In genomic region chr19:19816679-19817078, GRCh38 we compare ENCODE assay signal across 1 cellular context.
TF ChIP-seq lines count a peak whose summit lies in the region.

No MANE protein-coding gene starts in this region.

TF ChIP-seq in HepG2, 621 proteins besides CTCF, POLR2A, EP300 and RAD21:
- TF ChIP-seq, protein P1, sequence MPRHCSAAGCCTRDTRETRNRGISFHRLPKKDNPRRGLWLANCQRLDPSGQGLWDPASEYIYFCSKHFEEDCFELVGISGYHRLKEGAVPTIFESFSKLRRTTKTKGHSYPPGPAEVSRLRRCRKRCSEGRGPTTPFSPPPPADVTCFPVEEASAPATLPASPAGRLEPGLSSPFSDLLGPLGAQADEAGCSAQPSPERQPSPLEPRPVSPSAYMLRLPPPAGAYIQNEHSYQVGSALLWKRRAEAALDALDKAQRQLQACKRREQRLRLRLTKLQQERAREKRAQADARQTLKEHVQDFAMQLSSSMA (CRISPR knock-in tag; IDR thresholded peaks at IDR 0.05): no peak
- TF ChIP-seq ZNF552 (CRISPR knock-in tag; IDR thresholded peaks at IDR 0.05; ENCODE audit: borderline replicate concordance): no peak
- TF ChIP-seq ZNF232 (CRISPR knock-in tag; IDR thresholded peaks at IDR 0.05; ENCODE audit: borderline replicate concordance): no peak
- TF ChIP-seq CENPT (CRISPR knock-in tag; IDR thresholded peaks at IDR 0.05; ENCODE audit: low read depth): no peak
- TF ChIP-seq HHEX (CRISPR knock-in tag; IDR thresholded peaks at IDR 0.05): no peak
- TF ChIP-seq ZBTB34 (CRISPR knock-in tag; IDR thresholded peaks at IDR 0.05): no peak
- no peak for TF ChIP-seq WIZ (CRISPR knock-in tag; IDR thresholded peaks at IDR 0.05)
- no peak for TF ChIP-seq ZNF816 (CRISPR knock-in tag; IDR thresholded peaks at IDR 0.05; ENCODE audit: borderline replicate concordance)
- TF ChIP-seq, protein P2, sequence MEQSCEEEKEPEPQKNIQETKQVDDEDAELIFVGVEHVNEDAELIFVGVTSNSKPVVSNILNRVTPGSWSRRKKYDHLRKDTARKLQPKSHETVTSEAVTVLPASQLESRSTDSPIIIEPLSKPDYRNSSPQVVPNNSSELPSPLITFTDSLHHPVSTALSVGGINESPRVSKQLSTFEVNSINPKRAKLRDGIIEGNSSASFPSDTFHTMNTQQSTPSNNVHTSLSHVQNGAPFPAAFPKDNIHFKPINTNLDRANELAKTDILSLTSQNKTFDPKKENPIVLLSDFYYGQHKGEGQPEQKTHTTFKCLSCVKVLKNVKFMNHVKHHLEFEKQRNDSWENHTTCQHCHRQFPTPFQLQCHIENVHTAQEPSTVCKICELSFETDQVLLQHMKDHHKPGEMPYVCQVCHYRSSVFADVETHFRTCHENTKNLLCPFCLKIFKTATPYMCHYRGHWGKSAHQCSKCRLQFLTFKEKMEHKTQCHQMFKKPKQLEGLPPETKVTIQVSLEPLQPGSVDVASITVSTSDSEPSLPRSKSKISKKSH (CRISPR knock-in tag; IDR thresholded peaks at IDR 0.05; ENCODE audit: borderline replicate concordance): no peak
- no peak for TF ChIP-seq STAT5B (CRISPR knock-in tag; IDR thresholded peaks at IDR 0.05)
- no peak for TF ChIP-seq SOX5 (CRISPR knock-in tag; IDR thresholded peaks at IDR 0.05; ENCODE audit: borderline replicate concordance)
- TF ChIP-seq SALL2 (CRISPR knock-in tag; IDR thresholded peaks at IDR 0.05): no peak
- no peak for TF ChIP-seq ZNF629 (CRISPR knock-in tag; conservative IDR thresholded peaks at IDR 0.05)
- TF ChIP-seq ATAD3A (CRISPR knock-in tag; IDR thresholded peaks at IDR 0.05): no peak
- TF ChIP-seq JARID2 (CRISPR knock-in tag; IDR thresholded peaks at IDR 0.05; ENCODE audit: insufficient replicate concordance): no peak
- no peak for TF ChIP-seq CREM (IDR thresholded peaks at IDR 0.05)
- TF ChIP-seq CREM (CRISPR knock-in tag; IDR thresholded peaks at IDR 0.05): no peak
